ENCODE assay signal across 22 cellular contexts in the genomic region with DNA sequence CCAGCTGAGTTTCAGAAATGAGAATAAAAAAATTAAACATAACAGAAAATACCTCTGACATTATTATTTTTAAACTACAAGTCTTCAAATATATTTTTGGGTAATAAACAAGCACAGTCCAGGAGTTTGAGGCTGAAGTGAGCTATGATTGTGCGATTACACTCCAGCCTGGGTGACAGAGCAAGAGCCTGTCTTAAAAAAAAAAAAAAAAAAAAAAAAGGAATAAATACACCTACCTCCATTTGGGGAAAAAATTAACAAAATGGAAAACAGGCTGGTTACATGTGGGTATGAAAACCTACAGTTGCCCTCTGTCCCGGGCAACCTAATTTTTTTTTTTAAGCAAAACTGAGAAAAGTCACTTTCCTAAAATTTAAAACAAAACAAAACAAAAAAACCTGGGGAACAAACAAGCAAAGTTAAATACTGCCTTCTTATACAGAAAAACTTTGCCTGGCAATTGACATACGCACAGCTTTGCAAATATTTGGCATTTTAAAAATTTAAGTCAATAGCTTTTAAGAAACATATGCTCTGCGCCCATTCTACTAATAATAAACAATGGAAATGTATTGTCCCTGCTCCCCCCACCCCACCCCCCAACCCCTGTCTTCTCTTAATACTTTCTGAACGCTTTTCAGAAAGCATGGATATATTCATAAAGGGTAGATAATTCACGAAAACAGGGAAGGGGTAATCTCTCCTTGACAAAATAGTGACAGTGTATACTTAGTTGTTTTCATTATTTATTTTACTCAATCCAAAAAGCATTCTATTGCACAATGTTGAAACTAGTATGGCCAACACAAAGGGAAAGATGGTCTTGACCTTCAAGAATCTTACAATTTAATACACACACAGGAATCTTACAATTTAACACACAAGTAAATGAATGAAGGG.
"Had no signal": no experiment of that assay in that cellular context is flagged by ENCODE, and none has a peak within 500 bp of the region (broad histone marks: within the 10 kb centered on the region; RNA-seq: fewer than 3 reads in every experiment).

No MANE protein-coding gene starts in this region.

- H3K9me3 Mint-ChIP-seq: activated naive CD8-positive, alpha-beta T cell treated with anti-CD3 and anti-CD28 coated beads, Interleukin-2, amount 10 ng/mL, durations not matched to agents 7 days and 5 days; activated T-cell treated with anti-CD3 and anti-CD28 coated beads, Interleukin-2, amount 50 U/mL, for 4 hours; activated T-helper 17 cell treated with anti-CD3 and anti-CD28 coated beads, Interleukin-2, amount 50 U/mL, for 72 hours had no signal

- H3K27ac Mint-ChIP-seq: activated CD8-positive, alpha-beta memory T cell treated with anti-CD3 and anti-CD28 coated beads, Interleukin-2, amount 10 ng/mL, durations not matched to agents 7 days and 5 days; activated naive CD4-positive, alpha-beta T cell treated with anti-CD3 and anti-CD28 coated beads for 36 hours; activated naive CD8-positive, alpha-beta T cell treated with anti-CD3 and anti-CD28 coated beads, Interleukin-2, amount 10 ng/mL, durations not matched to agents 7 days and 5 days; activated T-helper 17 cell treated with anti-CD3 and anti-CD28 coated beads, Interleukin-2, amount 50 U/mL, for 72 hours had no signal

- DNase-seq: activated CD4-positive, alpha-beta T cell treated with anti-CD3 and anti-CD28 coated beads for 4 hours; activated CD4-positive, alpha-beta T cell treated with anti-CD3 and anti-CD28 coated beads, Interleukin-2, amount 50 U/mL, for 48 hours; activated CD8-positive, alpha-beta memory T cell treated with anti-CD3 and anti-CD28 coated beads, Interleukin-2, amount 10 ng/mL, durations not matched to agents 7 days and 5 days; activated gamma-delta T cell; activated naive CD4-positive, alpha-beta T cell treated with anti-CD3 and anti-CD28 coated beads for 36 hours; activated naive CD8-positive, alpha-beta T cell treated with anti-CD3 and anti-CD28 coated beads, Interleukin-2, amount 10 ng/mL, durations not matched to agents 7 days and 5 days; activated T-cell treated with anti-CD3 and anti-CD28 coated beads, Interleukin-2, amount 50 U/mL, for 4 hours; adrenal gland; anterior cingulate cortex; NCI-H1092; NCI-H1417 treated with DMSO at 0.1 percent for 48 hours; NCI-H1694 treated with DMSO at 0.1 percent for 48 hours; NCI-H2029 treated with DMSO at 0.1 percent for 48 hours; NCI-H345; NCI-H510A; NCI-H526 treated with DMSO at 0.1 percent for 48 hours; NCI-H82; SIG-M5; T-helper 2 cell; WERI-Rb-1 had no signal

- H3K27me3 Mint-ChIP-seq: activated CD8-positive, alpha-beta memory T cell treated with anti-CD3 and anti-CD28 coated beads, Interleukin-2, amount 10 ng/mL, durations not matched to agents 7 days and 5 days; activated naive CD8-positive, alpha-beta T cell treated with anti-CD3 and anti-CD28 coated beads, Interleukin-2, amount 10 ng/mL, durations not matched to agents 7 days and 5 days; activated T-helper 17 cell treated with anti-CD3 and anti-CD28 coated beads, Interleukin-2, amount 50 U/mL, for 72 hours had no signal

- H3K27ac ChIP-seq: adrenal gland, KMS-11, WERI-Rb-1 had no signal

- H3K4me3 Mint-ChIP-seq: activated CD8-positive, alpha-beta memory T cell treated with anti-CD3 and anti-CD28 coated beads, Interleukin-2, amount 10 ng/mL, durations not matched to agents 7 days and 5 days; activated naive CD4-positive, alpha-beta T cell treated with anti-CD3 and anti-CD28 coated beads for 36 hours; activated naive CD8-positive, alpha-beta T cell treated with anti-CD3 and anti-CD28 coated beads, Interleukin-2, amount 10 ng/mL, durations not matched to agents 7 days and 5 days; activated T-cell treated with anti-CD3 and anti-CD28 coated beads, Interleukin-2, amount 50 U/mL, for 4 hours; activated T-helper 17 cell treated with anti-CD3 and anti-CD28 coated beads, Interleukin-2, amount 50 U/mL, for 72 hours had no signal

- H3K36me3 ChIP-seq: adrenal gland had no signal

- H3K4me3 ChIP-seq: adrenal gland had no signal
